ENCODE assay signal across 20 cellular contexts in genomic region chr14:85558505-85558904, GRCh38. TPM values are rescaled to one million over a fixed set of nuclear protein-coding genes. Genes with fewer than 3 reads are reported as not detected.
"Had no signal": no experiment of that assay in that cellular context is flagged by ENCODE, and none has a peak within 500 bp of the region (broad histone marks: within the 10 kb centered on the region; RNA-seq: fewer than 3 reads in every experiment).

No MANE protein-coding gene starts in this region.

- H3K36me3 ChIP-seq: esophagus muscularis mucosa, gastrocnemius medialis, heart right ventricle, left lung, lower lobe of right lung had no signal

- H3K4me3 ChIP-seq: coronary artery, esophagus muscularis mucosa, gastrocnemius medialis, heart right ventricle, left lung, lower lobe of right lung, mucosa of descending colon had no signal

- H3K27me3 ChIP-seq: dorsolateral prefrontal cortex, esophagus muscularis mucosa, foreskin keratinocyte, gastrocnemius medialis, heart right ventricle, left lung had no signal

- H3K27ac ChIP-seq: coronary artery, esophagus muscularis mucosa, foreskin keratinocyte, heart right ventricle, left lung, lower lobe of right lung had no signal

- H3K9me3 ChIP-seq: esophagus muscularis mucosa, gastrocnemius medialis, left lung, lower lobe of right lung, mucosa of descending colon had no signal

- ATAC-seq: foreskin keratinocyte; gastrocnemius medialis; heart right ventricle; left cardiac atrium; left lung; left ventricle myocardium superior; lower lobe of right lung; mucosa of descending colon; naive thymus-derived CD8-positive, alpha-beta T cell had no signal

- DNase-seq: dermis blood vessel endothelial cell; dorsolateral prefrontal cortex; effector CD4-positive, alpha-beta T cell; effector memory CD4-positive, alpha-beta T cell; foreskin keratinocyte; gastrocnemius medialis; glutamatergic neuron; head of caudate nucleus; heart right ventricle; hippocampal formation; left cardiac atrium; left lung; left ventricle myocardium superior; lower lobe of right lung; mesenchymal stem cell; mucosa of descending colon; naive B cell; naive thymus-derived CD8-positive, alpha-beta T cell had no signal

RNA-seq across cellular contexts. Expression of gene FLRT2, which starts 28.6 kb away (rescaled TPM):
- polyA plus RNA-seq: naive thymus-derived CD8-positive, alpha-beta T cell had no signal
